Comparison of ENCODE assay signal across 11 cellular contexts in the genomic region with DNA sequence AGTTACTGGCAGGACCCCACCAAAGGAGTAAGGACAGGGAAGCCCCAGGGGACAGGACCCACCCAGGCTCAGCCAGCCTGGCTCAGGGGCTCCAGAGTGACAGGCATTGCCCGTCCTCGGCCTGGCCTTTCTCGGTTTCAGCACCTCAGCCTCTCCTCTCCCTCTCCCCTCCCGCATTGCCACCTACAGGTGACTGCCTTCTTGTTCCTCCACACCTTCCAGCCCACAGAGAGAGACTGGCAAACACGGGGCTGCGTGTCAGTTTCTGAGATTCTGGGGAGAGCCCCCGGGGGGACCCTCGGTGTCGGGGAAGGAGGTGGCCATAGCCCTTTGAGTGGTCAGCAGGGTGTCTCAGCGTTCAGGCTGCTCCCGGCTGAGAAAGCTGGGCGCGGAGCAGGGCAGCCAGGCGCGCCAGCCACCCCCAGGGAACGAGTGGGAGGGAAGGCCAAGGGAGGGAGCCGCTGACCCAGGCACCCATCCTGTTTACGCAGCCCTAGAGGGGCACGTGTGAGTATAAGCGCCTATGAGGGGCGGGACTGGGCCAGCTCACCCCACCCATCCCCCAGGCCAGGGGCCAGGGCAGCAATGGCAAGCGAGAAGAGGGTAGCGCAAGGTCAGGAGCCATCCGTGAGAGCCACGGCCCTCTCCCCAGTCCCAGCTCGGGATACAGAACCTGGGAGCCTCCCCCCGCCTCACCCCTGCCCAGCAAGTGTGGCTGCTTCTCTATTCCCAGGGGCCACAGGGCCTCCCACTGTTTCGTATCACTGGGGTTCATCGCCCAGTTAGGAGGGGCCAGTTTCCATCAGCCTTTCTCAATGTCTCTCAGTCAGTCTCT. TPM values are rescaled to one million over a fixed set of nuclear protein-coding genes. Genes with fewer than 3 reads are reported as not detected.
DNase-seq lines count a peak whose midpoint lies in the region; ATAC-seq, FAIRE-seq and TF ChIP-seq lines count a peak whose summit lies in the region.
"Had no signal": no experiment of that assay in that cellular context is flagged by ENCODE, and none has a peak within 500 bp of the region (broad histone marks: within the 10 kb centered on the region; RNA-seq: fewer than 3 reads in every experiment).

No MANE protein-coding gene starts in this region.

- H3K9ac ChIP-seq in astrocyte (ENCODE audit: low read length) (no peak overlapping the region), iPS-18a (ENCODE audit: low read length) (no peak overlapping the region)

- H3K4me1 ChIP-seq in breast epithelium = no peaks in the 10 kb centered on the region
- peaks cover 10% of the 10 kb centered on the region for H3K4me1 ChIP-seq in astrocyte (ENCODE audit: insufficient read depth, low read length)
- peaks cover 6% of the 10 kb centered on the region for H3K4me1 ChIP-seq in iPS-18a (ENCODE audit: control insufficient read depth, low read depth, low read length)
- H3K4me1 ChIP-seq in upper lobe of right lung = no peaks in the 10 kb centered on the region
- H3K4me1 ChIP-seq in psoas muscle = peaks cover 4% of the 10 kb centered on the region

- H3K4me3 ChIP-seq in breast epithelium = peak overlapping the region in 1 of 3 donors; percentile 20
- no peak overlapping the region for H3K4me3 ChIP-seq in astrocyte (ENCODE audit: insufficient read depth, low read depth, low read length)
- peak overlapping the region; percentile 46 for H3K4me3 ChIP-seq in iPS-18a (ENCODE audit: low read length)
- H3K4me3 ChIP-seq in upper lobe of right lung = no peak overlapping the region
- H3K4me3 ChIP-seq in psoas muscle = no peak overlapping the region

- no TSS peak for BruUV-seq in MCF 10A (replicated peaks; lab: Mats Ljungman, UMichigan)

- H3K27me3 ChIP-seq in breast epithelium (no peaks in the 10 kb centered on the region), astrocyte (ENCODE audit: insufficient read depth, low read length) (peaks cover 28% of the 10 kb centered on the region), iPS-18a (ENCODE audit: control insufficient read depth, insufficient read depth, low read length) (peaks cover 12% of the 10 kb centered on the region), upper lobe of right lung (peaks cover 34% of the 10 kb centered on the region), psoas muscle (ENCODE audit: insufficient read depth in 3 of 3, low read length in 2 of 3) (peaks cover 0 to 72% (median 31%) of the 10 kb centered on the region in 3 donors)

- H3K4me2 ChIP-seq in astrocyte (ENCODE audit: low read length) = peak overlapping the region; percentile 26

- H3K36me3 Mint-ChIP-seq in MCF 10A (ENCODE audit: insufficient read depth, unreplicated experiment) (no peaks in the 10 kb centered on the region), astrocyte (ENCODE audit: low read depth, unreplicated experiment) (no peaks in the 10 kb centered on the region)

- H3K27me3 Mint-ChIP-seq in MCF 10A (ENCODE audit: insufficient read depth, unreplicated experiment) (no peaks in the 10 kb centered on the region), astrocyte (ENCODE audit: low read depth, unreplicated experiment) (peaks cover 16% of the 10 kb centered on the region)

- TF ChIP-seq POLR2A in breast epithelium (IDR thresholded peaks at IDR 0.05) = no peak

- TF ChIP-seq CTCF in MCF 10A (IDR thresholded peaks at IDR 0.05; ENCODE audit: unreplicated experiment) (no peak), breast epithelium (IDR thresholded peaks at IDR 0.05) (no peak), astrocyte (IDR thresholded peaks at IDR 0.05; ENCODE audit: insufficient read depth, low read depth, low read length) (no peak), upper lobe of right lung (IDR thresholded peaks at IDR 0.05) (no peak), psoas muscle (IDR thresholded peaks at IDR 0.05) (no peak)

- H3K27ac Mint-ChIP-seq in MCF 10A (ENCODE audit: low read depth, unreplicated experiment) (peak overlapping the region; percentile 72), astrocyte (ENCODE audit: unreplicated experiment) (no peak overlapping the region)

- CTCF ChIA-PET in MCF 10A (lab: Yijun Ruan, JAX) = interaction anchor here (0.6 to 1.7 kb wide), 6 partner anchors 19 to 179 kb away, joined by 3 to 14 read pairs (median 4); no protein-coding TSS in a partner anchor

- H3K4me3 Mint-ChIP-seq in MCF 10A (ENCODE audit: unreplicated experiment) (no peak overlapping the region), astrocyte (ENCODE audit: unreplicated experiment) (no peak overlapping the region)

- POLR2A ChIA-PET in MCF 10A (lab: Yijun Ruan, JAX) = no interaction called here

- peak; percentile 2 for ATAC-seq in upper lobe of right lung
- ATAC-seq in psoas muscle = no peak
- ATAC-seq in sciatic nerve = no peak

- intact Hi-C loops in MCF 10A (cut with micrococcal nuclease) = no loop called here
- intact Hi-C loops in breast epithelium (cut with DNase I; ENCODE audit: low total_unique reads) = no loop called here
- intact Hi-C loops in upper lobe of right lung (cut with DNase I) = no loop called here
- intact Hi-C loops in psoas muscle (cut with DNase I) = no loop called here
- intact Hi-C loops in sciatic nerve (cut with DNase I) = no loop called here

- H3K27ac ChIP-seq in breast epithelium = no peak overlapping the region
- H3K27ac ChIP-seq in astrocyte (ENCODE audit: low read depth, low read length) = no peak overlapping the region
- no peak overlapping the region for H3K27ac ChIP-seq in iPS-18a (ENCODE audit: low read length)
- H3K27ac ChIP-seq in upper lobe of right lung = no peak overlapping the region
- no peak overlapping the region for H3K27ac ChIP-seq in psoas muscle

- no peaks in the 10 kb centered on the region for H3K9me3 ChIP-seq in breast epithelium
- H3K9me3 ChIP-seq in astrocyte (ENCODE audit: insufficient read depth, low read depth, low read length) = no peaks in the 10 kb centered on the region
- H3K9me3 ChIP-seq in iPS-18a (ENCODE audit: control insufficient read depth, low read depth, low read length) = no peaks in the 10 kb centered on the region
- no peaks in the 10 kb centered on the region for H3K9me3 ChIP-seq in upper lobe of right lung
- no peaks in the 10 kb centered on the region for H3K9me3 ChIP-seq in psoas muscle

- FAIRE-seq in astrocyte (lab: Jason Lieb, UNC) = no peak

- no peaks in the 10 kb centered on the region for H4K20me1 ChIP-seq in astrocyte (ENCODE audit: insufficient read depth, low read length)

- H3K4me1 Mint-ChIP-seq in MCF 10A (ENCODE audit: insufficient read depth, unreplicated experiment) (peaks cover 26% of the 10 kb centered on the region), astrocyte (ENCODE audit: low read depth, unreplicated experiment) (peaks cover 13% of the 10 kb centered on the region)

- H3K36me3 ChIP-seq in breast epithelium (no peaks in the 10 kb centered on the region), astrocyte (ENCODE audit: insufficient read depth, low read length) (no peaks in the 10 kb centered on the region), iPS-18a (ENCODE audit: control insufficient read depth, low read depth, low read length) (no peaks in the 10 kb centered on the region), upper lobe of right lung (no peaks in the 10 kb centered on the region), psoas muscle (ENCODE audit: insufficient read depth in 1 of 2, low read depth in 1 of 2) (no peaks in the 10 kb centered on the region)

- H3K79me2 ChIP-seq in astrocyte (ENCODE audit: insufficient read depth, low read length) = no peaks in the 10 kb centered on the region

- 15 to 18% (median 18%) methylated on average over 24 to 29 of the region's 29 CpGs for WGBS in psoas muscle, 3 donors

- peak; percentile 34 for DNase-seq in MCF 10A (ENCODE audit: unreplicated experiment)
- DNase-seq in breast epithelium (ENCODE audit: low spot score in 2 of 2) = no peak
- no peak for DNase-seq in astrocyte (ENCODE audit: low read depth)
- DNase-seq in upper lobe of right lung = no peak
- DNase-seq in psoas muscle = no peak
- no peak for DNase-seq in NOMO-1 (lab: John Stamatoyannopoulos, UW; ENCODE audit: unreplicated experiment in 2 of 2)
- no peak for DNase-seq in sciatic nerve (ENCODE audit: low spot score)
- DNase-seq: erythroblast, NCI-H748 treated with DMSO at 0.1 percent for 48 hours had no signal

- H2AFZ ChIP-seq in astrocyte (ENCODE audit: low read depth, low read length) = peak overlapping the region; percentile 47

- no peaks in the 10 kb centered on the region for H3K9me3 Mint-ChIP-seq in MCF 10A (ENCODE audit: unreplicated experiment)
- no peaks in the 10 kb centered on the region for H3K9me3 Mint-ChIP-seq in astrocyte (ENCODE audit: unreplicated experiment)

RNA-seq across cellular contexts. Expression of a gene that starts 0.7 kb away (rescaled TPM):
- total RNA-seq in MCF 10A (2022) (86.2 and 90.7 TPM in 2 replicates), breast epithelium (100 to 1,000 TPM in 1 of 3 donors, 10 to 100 TPM in 1, under 1 TPM in 1; 0.96 to 135 (median 61.0) TPM), astrocyte (50.7 and 56.9 TPM in 2 replicates), upper lobe of right lung (79.8 TPM), psoas muscle (under 1 TPM in 3 of 4 donors, not detected in 1; 0.44 to 0.63 (median 0.45) TPM), sciatic nerve (26.5 TPM)
- under 1 TPM; 0.21 to 0.77 (median 0.73) TPM for polyA plus RNA-seq in psoas muscle

RNA-seq across cellular contexts. Expression of a gene that starts 13.9 kb away (rescaled TPM):
- total RNA-seq in MCF 10A (2022) (0.61 TPM in 1 of 2 replicates, not detected in the other), breast epithelium (not detected), astrocyte (0.18 and 0.38 TPM in 2 replicates), upper lobe of right lung (not detected), psoas muscle (not detected), sciatic nerve (not detected)
- polyA plus RNA-seq in psoas muscle = under 1 TPM in 1 of 3 donors, not detected in 2; 0.09 TPM

RNA-seq across cellular contexts. Expression of a gene that starts 19.1 kb away (rescaled TPM):
- total RNA-seq in MCF 10A (2022) (not detected in 2 replicates), breast epithelium (not detected), astrocyte (not detected in 2 replicates), upper lobe of right lung (not detected), psoas muscle (not detected), sciatic nerve (not detected)
- polyA plus RNA-seq in psoas muscle = not detected
- polyA plus RNA-seq: AG04450 had no signal

RNA-seq across cellular contexts. Expression of a gene that starts 23.9 kb away (rescaled TPM):
- total RNA-seq in MCF 10A (2022) (not detected in 2 replicates), breast epithelium (not detected), astrocyte (not detected in 2 replicates), upper lobe of right lung (not detected), psoas muscle (not detected), sciatic nerve (not detected)
- not detected for polyA plus RNA-seq in psoas muscle
- polyA plus RNA-seq: AG04450 had no signal

RNA-seq across cellular contexts. Expression of a gene that starts 31.2 kb away (rescaled TPM):
- 110 and 123 TPM in 2 replicates for total RNA-seq in MCF 10A (2022)
- 10 to 100 TPM; 67.4 to 91.8 (median 91.8) TPM for total RNA-seq in breast epithelium
- 68.2 and 69.3 TPM in 2 replicates for total RNA-seq in astrocyte
- total RNA-seq in upper lobe of right lung = 77.7 TPM
- total RNA-seq in psoas muscle = 100 to 1,000 TPM in 1 of 4 donors, 10 to 100 TPM in 3; 77.1 to 103 (median 85.5) TPM
- polyA plus RNA-seq in psoas muscle = 100 to 1,000 TPM; 143 to 245 (median 202) TPM
- total RNA-seq in sciatic nerve = 53.9 TPM
